ENCODE assay signal across 18 cellular contexts in the genomic region with DNA sequence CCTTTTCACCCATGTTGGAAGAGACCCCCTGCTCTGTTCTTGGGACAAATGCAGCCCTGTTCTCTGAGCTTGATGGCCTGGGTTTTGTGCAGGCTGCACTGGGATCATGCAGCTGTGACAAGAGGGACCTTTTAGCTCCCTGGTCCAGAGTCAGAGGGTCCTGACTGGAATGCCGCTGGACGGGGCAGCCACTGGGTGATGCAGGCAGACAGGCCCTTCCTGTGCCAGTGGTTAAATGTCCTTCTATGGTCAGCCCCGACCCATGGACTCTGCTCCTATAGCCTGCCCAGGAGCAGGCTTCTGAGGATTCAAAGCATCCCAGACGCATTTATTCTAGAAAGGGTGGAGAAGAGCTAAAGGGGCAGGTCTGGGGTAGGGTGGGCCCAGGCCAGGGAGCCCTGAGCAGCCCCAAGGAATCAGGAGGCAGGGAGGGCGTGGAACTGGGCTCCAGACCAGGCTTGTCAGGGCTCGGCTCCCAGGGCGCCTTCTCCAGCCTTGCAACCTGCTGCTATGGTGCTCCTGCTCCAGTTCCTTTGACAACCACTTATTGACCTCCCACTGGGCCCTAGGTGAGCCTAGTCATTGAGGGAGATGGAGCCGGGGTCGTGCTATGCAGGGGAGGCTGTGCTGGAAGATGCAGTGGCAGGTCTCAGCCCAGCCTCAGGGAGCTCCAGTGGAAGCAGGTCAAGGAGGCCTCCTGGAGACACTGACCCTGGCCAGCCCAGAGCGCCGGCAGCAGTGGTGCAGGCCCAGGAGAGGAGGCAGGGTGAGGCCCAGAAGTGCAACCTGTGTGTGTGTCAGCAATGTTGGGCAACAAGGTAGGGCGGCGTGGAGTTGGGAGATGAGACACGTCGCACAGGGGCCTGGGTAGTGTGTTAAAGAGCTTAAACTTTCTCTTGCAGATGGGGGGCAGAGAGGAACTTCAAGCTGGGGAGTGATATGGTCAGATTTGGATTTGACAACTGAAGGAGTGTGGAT.
DNase-seq lines count a peak whose midpoint lies in the region; ATAC-seq and TF ChIP-seq lines count a peak whose summit lies in the region.
"Had no signal": no experiment of that assay in that cellular context is flagged by ENCODE, and none has a peak within 500 bp of the region (broad histone marks: within the 10 kb centered on the region; RNA-seq: fewer than 3 reads in every experiment).

No MANE protein-coding gene starts in this region.

- DNase-seq in natural killer cell treated with Interleukin-12 subunit alpha and Interleukin-12 subunit beta and Interleukin-15 and Interleukin-18, amount 100 ng/mL, for 72 hours (ENCODE audit: low spot score) = no peak
- DNase-seq in natural killer cell (no peak), IMR-90 (no peak), mesenteric fat pad (ENCODE audit: low spot score) (peak; percentile 57), ureter (ENCODE audit: low spot score) (peak; percentile 37)
- no peak for DNase-seq in NK-92 treated with Interleukin-12 subunit alpha and Interleukin-12 subunit beta, amount 100 ng/mL, for 24 hours (lab: John Stamatoyannopoulos, UW)
- DNase-seq: ACHN; AML-193; Calu3; CD4-positive, alpha-beta memory T cell; KG1; NCI-H1436; NCI-H2029 treated with DMSO at 0.1 percent for 48 hours; NCI-H2171 treated with DMSO at 0.1 percent for 48 hours; NCI-H446 treated with DMSO at 0.1 percent for 48 hours; RPMI8226 had no signal

- H2BK120ac ChIP-seq in IMR-90 (ENCODE audit: low read depth, low read length) = no peak overlapping the region

- no peak overlapping the region for H3K4me2 ChIP-seq in IMR-90 (ENCODE audit: low read depth, low read length)

- no peak overlapping the region for H2BK20ac ChIP-seq in IMR-90 (ENCODE audit: low read depth, low read length)

- CTCF ChIA-PET in IMR-90 (lab: Yijun Ruan, JAX) = no interaction called here

- dilution Hi-C loops in IMR-90 (cut with HindIII; ENCODE audit: low sequenced_read_pairs, unreplicated experiment) = no loop called here

- H2BK5ac ChIP-seq in IMR-90 (ENCODE audit: low read depth, low read length, poor library complexity, severe bottlenecking) = no peak overlapping the region

- H2AK5ac ChIP-seq in IMR-90 (ENCODE audit: low read depth, low read length) = no peak overlapping the region

- H3K9me3 ChIP-seq in IMR-90 (ENCODE audit: control insufficient read depth, insufficient read depth, low read length) = no peaks in the 10 kb centered on the region

- TF ChIP-seq CTCF in natural killer cell (IDR thresholded peaks at IDR 0.05) (no peak), IMR-90 (conservative IDR thresholded peaks at IDR 0.05; ENCODE audit: low read depth, low read length) (no peak)

- WGBS in IMR-90 (ENCODE audit: extremely low coverage in 2 of 2, insufficient read length in 1 of 2), 2 experiments = 97% methylated on average over 7 of the region's 15 CpGs; no CpG with 5 or more reads in 1 of the 2 experiments

- no peak for TF ChIP-seq RAD21 in IMR-90 (IDR thresholded peaks at IDR 0.05; ENCODE audit: low read length)

- POLR2A ChIA-PET in IMR-90 (lab: Charles Lee; ENCODE audit: unreplicated experiment) = no interaction called here

- H4K20me1 ChIP-seq in IMR-90 (ENCODE audit: insufficient read depth, low read length) = no peaks in the 10 kb centered on the region

- no peak overlapping the region for H4K8ac ChIP-seq in IMR-90 (ENCODE audit: low read depth in 2 of 2, low read length in 2 of 2)

- no peak overlapping the region for H3K4me3 ChIP-seq in IMR-90 (ENCODE audit: insufficient read depth, low read depth, low read length)

- H3K27ac Mint-ChIP-seq in natural killer cell treated with Interleukin-12 subunit alpha and Interleukin-12 subunit beta and Interleukin-15 and Interleukin-18, amount 100 ng/mL, for 72 hours = no peak overlapping the region
- H3K27ac Mint-ChIP-seq in natural killer cell = no peak overlapping the region
- no peak overlapping the region for H3K27ac Mint-ChIP-seq in activated T-helper 17 cell treated with anti-CD3 and anti-CD28 coated beads, Interleukin-2, amount 50 U/mL, for 72 hours
- H3K27ac Mint-ChIP-seq: CD4-positive, alpha-beta memory T cell had no signal

- no peaks in the 10 kb centered on the region for H3K9me1 ChIP-seq in IMR-90 (ENCODE audit: insufficient read depth, low read length)

- no peaks in the 10 kb centered on the region for H3K4me1 Mint-ChIP-seq in natural killer cell treated with Interleukin-12 subunit alpha and Interleukin-12 subunit beta and Interleukin-15 and Interleukin-18, amount 100 ng/mL, for 72 hours (ENCODE audit: low read depth in 2 of 2)
- H3K4me1 Mint-ChIP-seq in natural killer cell = no peaks in the 10 kb centered on the region
- no peaks in the 10 kb centered on the region for H3K4me1 Mint-ChIP-seq in activated T-helper 17 cell treated with anti-CD3 and anti-CD28 coated beads, Interleukin-2, amount 50 U/mL, for 72 hours
- H3K4me1 Mint-ChIP-seq: CD4-positive, alpha-beta memory T cell had no signal

- in situ Hi-C loops in IMR-90 (cut with MboI; ENCODE audit: low sequenced_read_pairs) = no loop called here

- peaks cover 0 to 7% of the 10 kb centered on the region in 2 donors for H3K27me3 Mint-ChIP-seq in natural killer cell treated with Interleukin-12 subunit alpha and Interleukin-12 subunit beta and Interleukin-15 and Interleukin-18, amount 100 ng/mL, for 72 hours
- no peaks in the 10 kb centered on the region for H3K27me3 Mint-ChIP-seq in natural killer cell (ENCODE audit: low read depth in 2 of 2)
- H3K27me3 Mint-ChIP-seq in activated T-helper 17 cell treated with anti-CD3 and anti-CD28 coated beads, Interleukin-2, amount 50 U/mL, for 72 hours = no peaks in the 10 kb centered on the region

- peak; percentile 17 to 19 for ATAC-seq in natural killer cell treated with Interleukin-12 subunit alpha and Interleukin-12 subunit beta and Interleukin-15 and Interleukin-18, amount 100 ng/mL, for 72 hours
- ATAC-seq in natural killer cell (no peak), IMR-90 (ENCODE audit: low read depth) (no peak)
- ATAC-seq in activated T-helper 17 cell treated with anti-CD3 and anti-CD28 coated beads, Interleukin-2, amount 50 U/mL, for 72 hours (replicated peaks) = no peak
- ATAC-seq: HCT116 had no signal

- H3K56ac ChIP-seq in IMR-90 (ENCODE audit: extremely low read depth, insufficient read depth, low read length) = no peak overlapping the region

- peak overlapping the region; percentile 8 for H2AFZ ChIP-seq in IMR-90 (replicated peaks; ENCODE audit: low read length, poor library complexity)

- H3K4me1 ChIP-seq in IMR-90 (ENCODE audit: control insufficient read depth, insufficient read depth, low read length) = no peaks in the 10 kb centered on the region

- no peaks in the 10 kb centered on the region for H3K79me1 ChIP-seq in IMR-90 (ENCODE audit: low read depth in 1 of 2, low read length in 2 of 2)

- no peaks in the 10 kb centered on the region for H3K36me3 ChIP-seq in IMR-90 (ENCODE audit: control insufficient read depth, insufficient read depth, low read length)

- H4K91ac ChIP-seq in IMR-90 (ENCODE audit: insufficient read depth, low read depth, low read length) = no peak overlapping the region

- no peaks in the 10 kb centered on the region for H3K36me3 Mint-ChIP-seq in natural killer cell treated with Interleukin-12 subunit alpha and Interleukin-12 subunit beta and Interleukin-15 and Interleukin-18, amount 100 ng/mL, for 72 hours
- no peaks in the 10 kb centered on the region for H3K36me3 Mint-ChIP-seq in natural killer cell
- H3K36me3 Mint-ChIP-seq in activated T-helper 17 cell treated with anti-CD3 and anti-CD28 coated beads, Interleukin-2, amount 50 U/mL, for 72 hours (ENCODE audit: low read depth) = no peaks in the 10 kb centered on the region
- H3K36me3 Mint-ChIP-seq: CD4-positive, alpha-beta memory T cell had no signal

- no peak overlapping the region for H3K18ac ChIP-seq in IMR-90 (ENCODE audit: low read depth, low read length)

- H2AK9ac ChIP-seq in IMR-90 (replicated peaks; ENCODE audit: low read depth, low read length, poor library complexity) = no peak overlapping the region

- no peak overlapping the region for H4K5ac ChIP-seq in IMR-90 (ENCODE audit: low read depth, low read length)

- no peak overlapping the region for H3K4me3 Mint-ChIP-seq in natural killer cell treated with Interleukin-12 subunit alpha and Interleukin-12 subunit beta and Interleukin-15 and Interleukin-18, amount 100 ng/mL, for 72 hours
- H3K4me3 Mint-ChIP-seq in natural killer cell = no peak overlapping the region
- no peak overlapping the region for H3K4me3 Mint-ChIP-seq in activated T-helper 17 cell treated with anti-CD3 and anti-CD28 coated beads, Interleukin-2, amount 50 U/mL, for 72 hours
- H3K4me3 Mint-ChIP-seq: CD4-positive, alpha-beta memory T cell had no signal

- intact Hi-C loops in natural killer cell (cut with micrococcal nuclease) (no loop called here), IMR-90 (cut with micrococcal nuclease) (no loop called here)

- BruUV-seq in IMR-90 (replicated peaks; lab: Mats Ljungman, UMichigan) = no TSS peak

- TF ChIP-seq POLR2A in IMR-90 (IDR thresholded peaks at IDR 0.05; ENCODE audit: low read depth, low read length) = no peak

- peaks cover 2% of the 10 kb centered on the region; the same call in 1 of the 2 replicates for H3K27me3 ChIP-seq in IMR-90 (ENCODE audit: control insufficient read depth, insufficient read depth, low read length)

- no peak overlapping the region for H3K27ac ChIP-seq in IMR-90 (ENCODE audit: insufficient read depth, low read length)

- H3K23ac ChIP-seq in IMR-90 (ENCODE audit: low read depth, low read length) = no peak overlapping the region

- H2BK15ac ChIP-seq in IMR-90 (ENCODE audit: low read depth, low read length) = no peak overlapping the region

- H3K9me3 Mint-ChIP-seq in natural killer cell treated with Interleukin-12 subunit alpha and Interleukin-12 subunit beta and Interleukin-15 and Interleukin-18, amount 100 ng/mL, for 72 hours = no peaks in the 10 kb centered on the region
- no peaks in the 10 kb centered on the region for H3K9me3 Mint-ChIP-seq in natural killer cell
- no peaks in the 10 kb centered on the region for H3K9me3 Mint-ChIP-seq in activated T-helper 17 cell treated with anti-CD3 and anti-CD28 coated beads, Interleukin-2, amount 50 U/mL, for 72 hours
- H3K9me3 Mint-ChIP-seq: CD4-positive, alpha-beta memory T cell had no signal

- no peak overlapping the region for H3K9ac ChIP-seq in IMR-90 (ENCODE audit: low read depth, low read length)

- H3K4ac ChIP-seq in IMR-90 (ENCODE audit: low read depth, low read length) = no peak overlapping the region

- no peak overlapping the region for H3K14ac ChIP-seq in IMR-90 (replicated peaks; ENCODE audit: low read depth, low read length)

TF ChIP-seq in IMR-90, 13 proteins besides CTCF, POLR2A, EP300 and RAD21:
- TF ChIP-seq CEBPB (IDR thresholded peaks at IDR 0.05; ENCODE audit: low read depth, low read length) = no peak
- no peak for TF ChIP-seq RFX5 (IDR thresholded peaks at IDR 0.05; ENCODE audit: low read depth, low read length)
- no peak for TF ChIP-seq MAZ (IDR thresholded peaks at IDR 0.05; ENCODE audit: borderline replicate concordance, low read depth, low read length)
- TF ChIP-seq CHD1 (IDR thresholded peaks at IDR 0.05; ENCODE audit: low read depth, low read length) = no peak
- no peak for TF ChIP-seq SMC3 (IDR thresholded peaks at IDR 0.05; ENCODE audit: low read depth, low read length)
- no peak for TF ChIP-seq MAFK (IDR thresholded peaks at IDR 0.05; ENCODE audit: low read depth, low read length)

Comparison
In these comparisons a context has a peak if more than half of its experiments do, and no peak if none do; other contexts are left out.
1. ATAC-seq: peak in natural killer cell treated with Interleukin-12 subunit alpha and Interleukin-12 subunit beta and Interleukin-15 and Interleukin-18, amount 100 ng/mL, for 72 hours (2 of 2); none in natural killer cell (0 of 3), IMR-90 (single experiment) and activated T-helper 17 cell treated with anti-CD3 and anti-CD28 coated beads, Interleukin-2, amount 50 U/mL, for 72 hours (single experiment).
2. DNase-seq: peak in mesenteric fat pad (single experiment) and ureter (single experiment); none in natural killer cell treated with Interleukin-12 subunit alpha and Interleukin-12 subunit beta and Interleukin-15 and Interleukin-18, amount 100 ng/mL, for 72 hours (single experiment), natural killer cell (single experiment), IMR-90 (single experiment) and NK-92 treated with Interleukin-12 subunit alpha and Interleukin-12 subunit beta, amount 100 ng/mL, for 24 hours (single experiment).